ENCODE assay signal across 10 cellular contexts in genomic region chr4:102687373-102687981, GRCh38.
DNase-seq lines count a peak whose midpoint lies in the region; ATAC-seq, FAIRE-seq and TF ChIP-seq lines count a peak whose summit lies in the region.
"Had no signal": no experiment of that assay in that cellular context is flagged by ENCODE, and none has a peak within 500 bp of the region (broad histone marks: within the 10 kb centered on the region; RNA-seq: fewer than 3 reads in every experiment).

No MANE protein-coding gene starts in this region.

- no peak for DNase-seq in activated CD8-positive, alpha-beta T cell treated with anti-CD3 and anti-CD28 coated beads for 36 hours
- no peak for DNase-seq in activated CD8-positive, alpha-beta T cell treated with anti-CD3 and anti-CD28 coated beads, Interleukin-2, amount 10 ng/mL, durations not matched to agents 7 days and 5 days
- DNase-seq in RCC 7860 (ENCODE audit: low spot score) (peak; percentile 27), NCI-H187 (lab: John Stamatoyannopoulos, UW) (no peak), COR-L47 (lab: John Stamatoyannopoulos, UW) (no peak), H4 (ENCODE audit: low spot score) (no peak)
- no peak for DNase-seq in stimulated activated effector memory CD8-positive, alpha-beta T cell treated with anti-CD3 and anti-CD28 coated beads, Interleukin-12 subunit alpha, Interleukin-12 subunit beta, amount 100 ng/mL, for 72 hours (ENCODE audit: low spot score in 2 of 2)
- DNase-seq: NCI-H2227 treated with DMSO at 0.1 percent for 48 hours had no signal

- H3K27ac Mint-ChIP-seq in activated CD8-positive, alpha-beta T cell treated with anti-CD3 and anti-CD28 coated beads for 36 hours: no peak overlapping the region
- no peak overlapping the region for H3K27ac Mint-ChIP-seq in activated CD8-positive, alpha-beta T cell treated with anti-CD3 and anti-CD28 coated beads, Interleukin-2, amount 10 ng/mL, durations not matched to agents 7 days and 5 days
- no peak overlapping the region for H3K27ac Mint-ChIP-seq in stimulated activated effector memory CD8-positive, alpha-beta T cell treated with anti-CD3 and anti-CD28 coated beads, Interleukin-12 subunit alpha, Interleukin-12 subunit beta, amount 100 ng/mL, for 72 hours

- POLR2A ChIA-PET in activated CD8-positive, alpha-beta T cell treated with anti-CD3 and anti-CD28 coated beads for 36 hours (lab: Charles Lee): no interaction called here
- POLR2A ChIA-PET in activated CD8-positive, alpha-beta T cell treated with anti-CD3 and anti-CD28 coated beads, Interleukin-2, amount 10 ng/mL, durations not matched to agents 7 days and 5 days (lab: Charles Lee): no interaction called here

- no peak for TF ChIP-seq CTCF in activated CD8-positive, alpha-beta T cell treated with anti-CD3 and anti-CD28 coated beads for 36 hours (IDR thresholded peaks at IDR 0.05)

- intact Hi-C loops in activated CD8-positive, alpha-beta T cell treated with anti-CD3 and anti-CD28 coated beads for 36 hours (cut with micrococcal nuclease): no loop called here

- CTCF ChIA-PET in activated CD8-positive, alpha-beta T cell treated with anti-CD3 and anti-CD28 coated beads for 36 hours (lab: Charles Lee): no interaction called here
- CTCF ChIA-PET in activated CD8-positive, alpha-beta T cell treated with anti-CD3 and anti-CD28 coated beads, Interleukin-2, amount 10 ng/mL, durations not matched to agents 7 days and 5 days (lab: Charles Lee): interaction anchor here (0.6 kb wide), 1 partner anchor 257 kb away, joined by 3 read pairs; no protein-coding TSS in a partner anchor

- no peaks in the 10 kb centered on the region for H3K27me3 Mint-ChIP-seq in activated CD8-positive, alpha-beta T cell treated with anti-CD3 and anti-CD28 coated beads for 36 hours
- no peaks in the 10 kb centered on the region for H3K27me3 Mint-ChIP-seq in activated CD8-positive, alpha-beta T cell treated with anti-CD3 and anti-CD28 coated beads, Interleukin-2, amount 10 ng/mL, durations not matched to agents 7 days and 5 days (ENCODE audit: low read depth)

- no peak for FAIRE-seq in RCC 7860 (lab: Jason Lieb, UNC)
- FAIRE-seq: A204.1 had no signal

- no peaks in the 10 kb centered on the region for H3K9me3 Mint-ChIP-seq in activated CD8-positive, alpha-beta T cell treated with anti-CD3 and anti-CD28 coated beads for 36 hours
- no peaks in the 10 kb centered on the region for H3K9me3 Mint-ChIP-seq in activated CD8-positive, alpha-beta T cell treated with anti-CD3 and anti-CD28 coated beads, Interleukin-2, amount 10 ng/mL, durations not matched to agents 7 days and 5 days (ENCODE audit: insufficient read depth)
- no peaks in the 10 kb centered on the region for H3K9me3 Mint-ChIP-seq in stimulated activated effector memory CD8-positive, alpha-beta T cell treated with anti-CD3 and anti-CD28 coated beads, Interleukin-12 subunit alpha, Interleukin-12 subunit beta, amount 100 ng/mL, for 72 hours

- peaks cover 3% of the 10 kb centered on the region for H3K36me3 Mint-ChIP-seq in activated CD8-positive, alpha-beta T cell treated with anti-CD3 and anti-CD28 coated beads for 36 hours (ENCODE audit: low read depth)
- peaks cover 3% of the 10 kb centered on the region for H3K36me3 Mint-ChIP-seq in activated CD8-positive, alpha-beta T cell treated with anti-CD3 and anti-CD28 coated beads, Interleukin-2, amount 10 ng/mL, durations not matched to agents 7 days and 5 days (ENCODE audit: low read depth)
- H3K36me3 Mint-ChIP-seq in stimulated activated effector memory CD8-positive, alpha-beta T cell treated with anti-CD3 and anti-CD28 coated beads, Interleukin-12 subunit alpha, Interleukin-12 subunit beta, amount 100 ng/mL, for 72 hours: peaks cover 6% of the 10 kb centered on the region

- H3K4me1 Mint-ChIP-seq in activated CD8-positive, alpha-beta T cell treated with anti-CD3 and anti-CD28 coated beads for 36 hours (ENCODE audit: low read depth): no peaks in the 10 kb centered on the region
- no peaks in the 10 kb centered on the region for H3K4me1 Mint-ChIP-seq in activated CD8-positive, alpha-beta T cell treated with anti-CD3 and anti-CD28 coated beads, Interleukin-2, amount 10 ng/mL, durations not matched to agents 7 days and 5 days (ENCODE audit: low read depth)
- no peaks in the 10 kb centered on the region for H3K4me1 Mint-ChIP-seq in stimulated activated effector memory CD8-positive, alpha-beta T cell treated with anti-CD3 and anti-CD28 coated beads, Interleukin-12 subunit alpha, Interleukin-12 subunit beta, amount 100 ng/mL, for 72 hours

- ATAC-seq in activated CD8-positive, alpha-beta T cell treated with anti-CD3 and anti-CD28 coated beads for 36 hours: peak; percentile 42
- no peak for ATAC-seq in activated CD8-positive, alpha-beta T cell treated with anti-CD3 and anti-CD28 coated beads, Interleukin-2, amount 10 ng/mL, durations not matched to agents 7 days and 5 days
- ATAC-seq in HG02943 (IDR thresholded peaks at IDR 0.05; ENCODE audit: low read depth, unreplicated experiment): peak; percentile 95
- peak; percentile 75 for ATAC-seq in stimulated activated effector memory CD8-positive, alpha-beta T cell treated with anti-CD3 and anti-CD28 coated beads, Interleukin-12 subunit alpha, Interleukin-12 subunit beta, amount 100 ng/mL, for 72 hours

- no peak overlapping the region for H3K4me3 Mint-ChIP-seq in activated CD8-positive, alpha-beta T cell treated with anti-CD3 and anti-CD28 coated beads for 36 hours
- H3K4me3 Mint-ChIP-seq in activated CD8-positive, alpha-beta T cell treated with anti-CD3 and anti-CD28 coated beads, Interleukin-2, amount 10 ng/mL, durations not matched to agents 7 days and 5 days: no peak overlapping the region
- no peak overlapping the region for H3K4me3 Mint-ChIP-seq in stimulated activated effector memory CD8-positive, alpha-beta T cell treated with anti-CD3 and anti-CD28 coated beads, Interleukin-12 subunit alpha, Interleukin-12 subunit beta, amount 100 ng/mL, for 72 hours
